ENCODE assay signal across 9 cellular contexts in the genomic region with DNA sequence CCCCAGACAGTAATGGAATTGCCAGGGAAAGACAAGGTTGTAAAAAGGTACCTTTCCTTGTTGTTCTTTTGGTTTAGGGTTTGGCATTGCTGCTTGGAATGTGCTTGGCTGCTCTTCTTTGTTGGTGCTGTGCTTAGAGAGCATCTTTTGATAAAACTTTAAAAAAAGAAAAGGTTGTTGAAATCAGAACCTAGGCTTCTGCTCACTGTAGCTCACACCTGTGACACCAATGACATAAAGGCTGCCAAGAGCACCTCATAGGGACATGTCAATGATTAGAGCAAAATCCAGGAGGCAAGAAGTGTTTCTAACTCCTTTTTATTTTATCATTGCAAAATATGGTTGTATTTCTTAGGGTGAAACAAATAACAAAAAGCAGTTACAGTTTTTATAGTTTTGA. TPM values are rescaled to one million over a fixed set of nuclear protein-coding genes. Genes with fewer than 3 reads are reported as not detected.
"Had no signal": no experiment of that assay in that cellular context is flagged by ENCODE, and none has a peak within 500 bp of the region (broad histone marks: within the 10 kb centered on the region; RNA-seq: fewer than 3 reads in every experiment).

No MANE protein-coding gene starts in this region.

- DNase-seq: H9, HCEC 1CT, KBM-7 had no signal

- H3K27ac ChIP-seq: HL-60 had no signal

- H3K4me3 ChIP-seq: GM23338 had no signal

- ATAC-seq: GM23338, HepG2 had no signal

- H3K4me2 ChIP-seq: GM23338 had no signal

RNA-seq across cellular contexts. Expression of a gene that starts 28.9 kb away (rescaled TPM):
- total RNA-seq: GM23338, H1, H9, HepG2, HT1080 had no signal
- polyA plus RNA-seq: GM23338, H1, HepG2 had no signal

RNA-seq across cellular contexts. Expression of a gene that starts 45.1 kb away (rescaled TPM):
- total RNA-seq: GM23338, H1, H9, HepG2, HT1080 had no signal
- polyA plus RNA-seq: GM23338, HepG2, IgD-negative memory B cell had no signal
